In the genomic region with DNA sequence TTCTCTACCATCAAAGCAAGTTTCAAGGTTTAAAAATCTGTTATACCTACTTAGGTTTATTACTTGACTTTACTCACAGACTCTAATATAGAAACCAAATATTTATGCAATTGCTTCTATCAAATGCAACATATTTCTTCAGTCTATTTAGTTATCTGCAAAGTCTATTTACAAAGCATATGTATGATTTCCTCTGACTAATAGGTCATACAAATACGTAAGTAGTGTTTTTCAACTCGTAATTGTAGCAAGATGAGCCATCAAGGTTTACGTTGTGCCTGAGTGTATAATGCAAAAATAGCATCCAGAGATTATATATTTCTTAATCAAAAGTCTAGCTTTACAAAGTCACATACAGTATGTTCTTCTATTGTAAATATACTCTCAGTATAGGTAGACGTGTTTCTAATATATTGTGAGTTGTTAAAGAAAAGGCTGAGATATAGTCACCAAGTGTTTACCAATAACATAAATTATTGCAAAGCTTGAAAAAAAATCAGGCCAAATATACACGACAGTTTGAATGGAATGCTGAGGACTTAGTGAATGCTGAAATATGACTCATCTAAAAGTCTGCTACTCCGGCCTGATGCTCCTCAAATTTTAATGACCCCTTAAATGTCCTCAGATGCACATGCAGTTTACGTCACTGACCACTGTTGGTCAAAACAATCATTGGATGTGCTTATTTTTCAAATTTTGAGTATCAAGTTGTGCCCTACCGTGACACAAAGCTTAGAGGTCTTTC, we compare ENCODE assay signal across 24 cellular contexts. TPM values are rescaled to one million over a fixed set of nuclear protein-coding genes. Genes with fewer than 3 reads are reported as not detected.
A peak's percentile ranks its signal among the peaks of the same experiment; 100 is the strongest.
DNase-seq lines count a peak whose midpoint lies in the region; ATAC-seq, FAIRE-seq and TF ChIP-seq lines count a peak whose summit lies in the region.
"Had no signal": no experiment of that assay in that cellular context is flagged by ENCODE, and none has a peak within 500 bp of the region (broad histone marks: within the 10 kb centered on the region; RNA-seq: fewer than 3 reads in every experiment).

No MANE protein-coding gene starts in this region.

- H4K20me1 ChIP-seq in mammary epithelial cell (ENCODE audit: insufficient read depth, low read length) (no peaks in the 10 kb centered on the region), PC-3 (ENCODE audit: low read length) (no peaks in the 10 kb centered on the region)

- H3K27me3 Mint-ChIP-seq in MCF 10A (ENCODE audit: insufficient read depth, unreplicated experiment) = no peaks in the 10 kb centered on the region
- H3K27me3 Mint-ChIP-seq: CD4-positive, alpha-beta T cell had no signal

- H3F3A ChIP-seq in PC-3 (ENCODE audit: low read length, unreplicated experiment) = no peaks in the 10 kb centered on the region

- H3K4me2 ChIP-seq in mammary epithelial cell (ENCODE audit: insufficient read depth, low read depth, low read length) (no peak overlapping the region), PC-3 (ENCODE audit: low read length) (0 out of 2 replicates have a peak overlapping the region, but pooled peaks have one; percentile 9), skeletal muscle satellite cell (ENCODE audit: low read length) (peak overlapping the region; percentile 30)
- H3K4me2 ChIP-seq: neural progenitor cell, PC-9 had no signal

- H2AFZ ChIP-seq in mammary epithelial cell (ENCODE audit: low read depth, low read length) = no peak overlapping the region
- no peak overlapping the region for H2AFZ ChIP-seq in PC-3 (ENCODE audit: low read length)
- H2AFZ ChIP-seq: neural progenitor cell, PC-9 had no signal

- H3K9ac ChIP-seq in mammary epithelial cell (ENCODE audit: insufficient read depth, low read length) = no peak overlapping the region
- H3K9ac ChIP-seq in PC-3 (ENCODE audit: low read length) = no peak overlapping the region
- H3K9ac ChIP-seq in skeletal muscle satellite cell (ENCODE audit: low read depth, low read length) = peak overlapping the region; percentile 39
- H3K9ac ChIP-seq: neural progenitor cell had no signal

- H3K36me3 ChIP-seq in mammary epithelial cell (ENCODE audit: insufficient read depth, low read length) (no peaks in the 10 kb centered on the region), PC-3 (ENCODE audit: low read depth, low read length) (no peaks in the 10 kb centered on the region), skeletal muscle satellite cell (ENCODE audit: insufficient read depth, low read length) (peaks cover under 1% of the 10 kb centered on the region)
- H3K36me3 ChIP-seq: neural progenitor cell had no signal

- peak; percentile 97 for ATAC-seq in PC-3
- ATAC-seq: activated naive CD4-positive, alpha-beta T cell treated with anti-CD3 and anti-CD28 coated beads, Interleukin-2, amount 50 U/mL, for 72 hours; activated T-cell treated with anti-CD3 and anti-CD28 coated beads, Interleukin-2, amount 50 U/mL, for 4 hours; left colon had no signal

- in situ Hi-C loops in mammary epithelial cell (cut with MboI; ENCODE audit: low sequenced_read_pairs in 2 of 2) = no loop called here

- H3K4me1 ChIP-seq in mammary epithelial cell (ENCODE audit: insufficient read depth, low read length) = no peaks in the 10 kb centered on the region
- peaks cover 15% of the 10 kb centered on the region; the same call in 1 of the 2 replicates for H3K4me1 ChIP-seq in PC-3 (ENCODE audit: insufficient read depth, low read length)
- peaks cover 20% of the 10 kb centered on the region for H3K4me1 ChIP-seq in skeletal muscle satellite cell (ENCODE audit: control insufficient read depth, insufficient read depth, low read length)

- no peaks in the 10 kb centered on the region for H3K36me3 Mint-ChIP-seq in MCF 10A (ENCODE audit: insufficient read depth, unreplicated experiment)
- H3K36me3 Mint-ChIP-seq: brain, neural progenitor cell had no signal

- FAIRE-seq in endometrium (lab: Jason Lieb, UNC) = peak; percentile 51
- FAIRE-seq: A204.1, urothelium cell line had no signal

- no peaks in the 10 kb centered on the region for H3K9me3 ChIP-seq in mammary epithelial cell (replicated peaks; ENCODE audit: insufficient read depth, low read length)
- H3K9me3 ChIP-seq in PC-3 (ENCODE audit: low read length) = no peaks in the 10 kb centered on the region
- no peaks in the 10 kb centered on the region for H3K9me3 ChIP-seq in skeletal muscle satellite cell (replicated peaks; ENCODE audit: low read length)

- H3K9me3 Mint-ChIP-seq in MCF 10A (ENCODE audit: unreplicated experiment) = peaks cover 12% of the 10 kb centered on the region
- H3K9me3 Mint-ChIP-seq: CD4-positive, alpha-beta T cell had no signal

- H3K27ac ChIP-seq in mammary epithelial cell (ENCODE audit: insufficient read depth, low read depth, low read length) (no peak overlapping the region), PC-3 (ENCODE audit: low read length) (peak overlapping the region; percentile 63)
- H3K27ac ChIP-seq: neural progenitor cell, PC-9, SJCRH30 had no signal

- no TSS peak for BruUV-seq in MCF 10A (replicated peaks; lab: Mats Ljungman, UMichigan)
- no TSS peak for BruUV-seq in mammary epithelial cell (replicated peaks; lab: Mats Ljungman, UMichigan)
- BruUV-seq in PC-3 (replicated peaks; lab: Mats Ljungman, UMichigan) = no TSS peak

- H3K27ac Mint-ChIP-seq in MCF 10A (ENCODE audit: low read depth, unreplicated experiment) = no peak overlapping the region
- H3K27ac Mint-ChIP-seq: activated naive CD4-positive, alpha-beta T cell treated with anti-CD3 and anti-CD28 coated beads, Interleukin-2, amount 50 U/mL, for 72 hours; brain; CD4-positive, alpha-beta T cell; dendritic cell treated with granulocyte-macrophage colony-stimulating factor and Interleukin-4, amounts not matched to agents 40 ng/mL and 50 ng/mL, for 4 days; neural progenitor cell had no signal

- DNase-seq in MCF 10A (ENCODE audit: unreplicated experiment) (peak; percentile 13), mammary epithelial cell (no peak), PC-3 (peak; percentile 59), NCI-H1694 (lab: John Stamatoyannopoulos, UW) (no peak), NCI-H1417 treated with DMSO at 0.1 percent for 48 hours (lab: John Stamatoyannopoulos, UW) (no peak), NOMO-1 treated with dmso at 0.1 percent for 144 hours (lab: John Stamatoyannopoulos, UW; ENCODE audit: unreplicated experiment) (no peak)
- DNase-seq: activated T-cell treated with anti-CD3 and anti-CD28 coated beads, Interleukin-2, amount 50 U/mL, for 4 hours; CD4-positive, alpha-beta T cell; DMS153; Karpas-422; left colon; NCI-H2171 treated with DMSO at 0.1 percent for 48 hours; NCI-H748 treated with DMSO at 0.1 percent for 48 hours; PC-9; SJCRH30 had no signal

- CTCF ChIA-PET in MCF 10A (lab: Yijun Ruan, JAX) = interaction anchor here (0.7 to 1.0 kb wide), 2 partner anchors 646 to 924 kb away, joined by 3 to 8 read pairs; no protein-coding TSS in a partner anchor
- CTCF ChIA-PET in mammary epithelial cell (lab: Charles Lee; ENCODE audit: low non-redundant PET) = no interaction called here
- CTCF ChIA-PET in PC-3 (lab: Charles Lee) = interaction anchor here (0.5 kb wide), 1 partner anchor 1697 kb away, joined by 3 read pairs; no protein-coding TSS in a partner anchor

- H3K4me1 Mint-ChIP-seq in MCF 10A (ENCODE audit: insufficient read depth, unreplicated experiment) = no peaks in the 10 kb centered on the region
- H3K4me1 Mint-ChIP-seq: brain had no signal

- H3K27me3 ChIP-seq in mammary epithelial cell (ENCODE audit: insufficient read depth, low read length) = no peaks in the 10 kb centered on the region
- no peaks in the 10 kb centered on the region for H3K27me3 ChIP-seq in PC-3 (ENCODE audit: low read length)
- no peaks in the 10 kb centered on the region for H3K27me3 ChIP-seq in skeletal muscle satellite cell (ENCODE audit: control insufficient read depth, insufficient read depth, low read length)
- H3K27me3 ChIP-seq: neural progenitor cell, SJCRH30 had no signal

- H3K4me3 Mint-ChIP-seq in MCF 10A (ENCODE audit: unreplicated experiment) = no peak overlapping the region
- H3K4me3 Mint-ChIP-seq: activated T-cell treated with anti-CD3 and anti-CD28 coated beads, Interleukin-2, amount 50 U/mL, for 4 hours; brain; CD4-positive, alpha-beta T cell; dendritic cell treated with granulocyte-macrophage colony-stimulating factor and Interleukin-4, amounts not matched to agents 40 ng/mL and 50 ng/mL, for 4 days; neural progenitor cell had no signal

- no peak overlapping the region for H3K4me3 ChIP-seq in mammary epithelial cell (replicated peaks in 1 of 3; ENCODE audit: insufficient read depth in 1 of 3, low read depth in 2 of 3, low read length in 3 of 3)
- no peak overlapping the region for H3K4me3 ChIP-seq in PC-3 (ENCODE audit: low read length)
- H3K4me3 ChIP-seq in skeletal muscle satellite cell (ENCODE audit: low read length) = no peak overlapping the region
- H3K4me3 ChIP-seq: neural progenitor cell, PC-9, SJCRH30 had no signal

- WGBS in mammary epithelial cell (ENCODE audit: low coverage, missing lambda C conversion rate) = 74% methylated on average over 8 of the region's 8 CpGs

- dilution Hi-C loops in mammary epithelial cell (cut with HindIII; ENCODE audit: low sequenced_read_pairs) = no loop called here

- intact Hi-C loops in MCF 10A (cut with micrococcal nuclease) (no loop called here), mammary epithelial cell (cut with micrococcal nuclease) (no loop called here), PC-3 (cut with micrococcal nuclease) (no loop called here)

- TF ChIP-seq CTCF in MCF 10A (IDR thresholded peaks at IDR 0.05; ENCODE audit: unreplicated experiment) = no peak
- no peak for TF ChIP-seq CTCF in mammary epithelial cell (conservative IDR thresholded peaks at IDR 0.05 in 1 of 2, IDR thresholded peaks at IDR 0.05 in 1 of 2; ENCODE audit: extremely low read depth in 1 of 2, insufficient read depth in 1 of 2, low read depth in 1 of 2, low read length in 2 of 2)
- no peak for TF ChIP-seq CTCF in PC-3 (conservative IDR thresholded peaks at IDR 0.05; ENCODE audit: low read depth, low read length)

- H3K79me2 ChIP-seq in mammary epithelial cell (ENCODE audit: insufficient read depth, low read length) = no peaks in the 10 kb centered on the region
- H3K79me2 ChIP-seq in PC-3 (ENCODE audit: low read length) = no peaks in the 10 kb centered on the region

- POLR2A ChIA-PET in MCF 10A (lab: Yijun Ruan, JAX) = no interaction called here
- POLR2A ChIA-PET in PC-3 (lab: Charles Lee; ENCODE audit: unreplicated experiment) = interaction anchor here (0.6 kb wide), 1 partner anchor 79 kb away, joined by 3 read pairs; no protein-coding TSS in a partner anchor

- no peaks in the 10 kb centered on the region for H3K9me2 ChIP-seq in PC-3 (replicated peaks; ENCODE audit: low read length)

RNA-seq across cellular contexts. Expression of gene ADAMTS5, which starts 48.4 kb away (rescaled TPM):
- 0.10 TPM in 1 of 2 replicates, not detected in the other for total RNA-seq in MCF 10A (2022)
- total RNA-seq in mammary epithelial cell = 10 to 100 TPM in 1 of 2 donors, not detected in 1; 22.3 TPM
- polyA plus RNA-seq in mammary epithelial cell = 0.01 TPM
- polyA minus RNA-seq in mammary epithelial cell = 0.05 TPM
- total RNA-seq in PC-3 (2014; rRNA removed) = not detected in 2 replicates
- 24.2 and 41.1 TPM in 2 replicates for total RNA-seq in skeletal muscle satellite cell (2012; rRNA removed)
- total RNA-seq: activated naive CD4-positive, alpha-beta T cell treated with anti-CD3 and anti-CD28 coated beads, Interleukin-2, amount 50 U/mL, for 72 hours; activated T-cell treated with anti-CD3 and anti-CD28 coated beads, Interleukin-2, amount 50 U/mL, for 4 hours; CD4-positive, alpha-beta T cell; PC-9; pulmonary artery endothelial cell had no signal

Comparison
In these comparisons a context has a peak if more than half of its experiments do, and no peak if none do; other contexts are left out.
1. DNase-seq: peak in MCF 10A (single experiment) and PC-3 (single experiment); none in mammary epithelial cell (single experiment), NCI-H1694 (single experiment), NCI-H1417 treated with DMSO at 0.1 percent for 48 hours (single experiment) and NOMO-1 treated with dmso at 0.1 percent for 144 hours (single experiment).